Comparison of ENCODE assay signal across 8 cellular contexts in the genomic region with DNA sequence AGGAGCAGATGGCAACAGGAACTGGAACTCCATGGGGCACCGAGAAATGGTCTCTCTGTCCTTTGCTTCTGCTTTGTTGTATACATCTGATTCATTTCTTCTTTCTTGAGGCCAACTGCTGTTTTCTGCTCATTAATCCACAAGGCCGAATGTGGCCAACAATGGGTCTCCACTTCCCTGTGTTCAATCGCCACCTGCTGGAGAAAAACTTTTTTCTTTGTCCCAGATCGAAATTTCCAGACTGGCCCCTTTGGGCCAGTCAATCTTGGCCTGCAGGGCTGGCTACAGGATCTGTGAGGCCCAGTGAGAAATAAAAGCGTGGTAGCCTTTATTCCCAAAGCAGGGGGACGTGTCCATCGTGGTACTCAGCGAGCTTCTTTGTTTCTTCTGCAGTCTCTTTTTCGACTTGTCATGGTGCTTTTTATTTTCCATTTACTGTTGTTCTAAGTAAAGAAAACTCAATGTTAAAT. TPM values are rescaled to one million over a fixed set of nuclear protein-coding genes. Genes with fewer than 3 reads are reported as not detected.
DNase-seq lines count a peak whose midpoint lies in the region; ATAC-seq and TF ChIP-seq lines count a peak whose summit lies in the region.

No MANE protein-coding gene starts in this region.

- in situ Hi-C loops in KBM-7 (cut with MboI; ENCODE audit: low pct_unique_long_range_greater_than_20kb, low sequenced_read_pairs), result loop anchor here (25.0 kb wide), 2 partner anchors 333 to 367 kb away; no protein-coding TSS in a partner anchor

- no peak overlapping the region for H3K27ac Mint-ChIP-seq in activated T-cell treated with anti-CD3 and anti-CD28 coated beads, Interleukin-2, amount 50 U/mL, for 24 hours

- TF ChIP-seq CTCF in VCaP (conservative IDR thresholded peaks at IDR 0.05) (peak; percentile 86), fibroblast of the aortic adventitia (IDR thresholded peaks at IDR 0.05; ENCODE audit: insufficient read depth, low read length) (peak; percentile 63), psoas muscle (IDR thresholded peaks at IDR 0.05) (peak; percentile 33)

- intact Hi-C loops in psoas muscle (cut with DNase I), result loop anchor here (2.0 to 10.0 kb wide), 7 partner anchors 227 to 503 kb away; a partner anchor contains a TSS

- ATAC-seq in psoas muscle, result no peak
- ATAC-seq in GM18498 (IDR thresholded peaks at IDR 0.05; ENCODE audit: unreplicated experiment), result no peak

- no peaks in the 10 kb centered on the region for H3K4me1 ChIP-seq in psoas muscle

- no peaks in the 10 kb centered on the region for H3K27me3 Mint-ChIP-seq in activated T-cell treated with anti-CD3 and anti-CD28 coated beads, Interleukin-2, amount 50 U/mL, for 24 hours

- H3K27ac ChIP-seq in VCaP, result no peak overlapping the region; the same call in 1 of the 2 replicates
- H3K27ac ChIP-seq in psoas muscle, result no peak overlapping the region

- no peaks in the 10 kb centered on the region for H3K9me3 Mint-ChIP-seq in activated T-cell treated with anti-CD3 and anti-CD28 coated beads, Interleukin-2, amount 50 U/mL, for 24 hours

- WGBS in psoas muscle, 3 donors, result 57 to 60% (median 59%) methylated on average over 9 of the region's 9 CpGs

- H3K9me3 ChIP-seq in psoas muscle, result no peaks in the 10 kb centered on the region

- peaks cover 0 to 3% (median 0%) of the 10 kb centered on the region in 3 donors for H3K27me3 ChIP-seq in psoas muscle (ENCODE audit: insufficient read depth in 3 of 3, low read length in 2 of 3)

- no peaks in the 10 kb centered on the region for H3K4me1 Mint-ChIP-seq in activated T-cell treated with anti-CD3 and anti-CD28 coated beads, Interleukin-2, amount 50 U/mL, for 24 hours (ENCODE audit: low read depth)

- H3K4me3 ChIP-seq in fibroblast of the aortic adventitia (ENCODE audit: low read depth, low read length) (no peak overlapping the region), psoas muscle (no peak overlapping the region)

- DNase-seq in activated T-cell treated with anti-CD3 and anti-CD28 coated beads for 4 hours (peak; percentile 14), KBM-7 (peak; percentile 76), fibroblast of the aortic adventitia (ENCODE audit: low read depth) (peak; percentile 82), psoas muscle (no peak)
- DNase-seq in activated T-cell treated with anti-CD3 and anti-CD28 coated beads, Interleukin-2, amount 50 U/mL, for 24 hours, result no peak
- DNase-seq in effector CD4-positive, alpha-beta T cell, result no peak

- H3K36me3 ChIP-seq in psoas muscle (ENCODE audit: insufficient read depth in 1 of 2, low read depth in 1 of 2), result no peaks in the 10 kb centered on the region

- H3K36me3 Mint-ChIP-seq in activated T-cell treated with anti-CD3 and anti-CD28 coated beads, Interleukin-2, amount 50 U/mL, for 24 hours (ENCODE audit: low read depth), result no peaks in the 10 kb centered on the region

- H3K4me3 Mint-ChIP-seq in activated T-cell treated with anti-CD3 and anti-CD28 coated beads, Interleukin-2, amount 50 U/mL, for 24 hours, result no peak overlapping the region

RNA-seq across cellular contexts. Expression of a gene that starts 58.8 kb away (rescaled TPM):
- total RNA-seq in fibroblast of the aortic adventitia (ENCODE audit: low replicate concordance) (14.0 and 16.4 TPM in 2 replicates), psoas muscle (1 to 10 TPM; 4.3 to 5.5 (median 5.0) TPM)
- polyA plus RNA-seq in psoas muscle, result 1 to 10 TPM; 4.6 to 6.9 (median 5.2) TPM

Comparison
In these comparisons a context has a peak if more than half of its experiments do, and no peak if none do; other contexts are left out.
1. DNase-seq: peak in activated T-cell treated with anti-CD3 and anti-CD28 coated beads for 4 hours (single experiment), KBM-7 (single experiment) and fibroblast of the aortic adventitia (single experiment); none in activated T-cell treated with anti-CD3 and anti-CD28 coated beads, Interleukin-2, amount 50 U/mL, for 24 hours (single experiment), psoas muscle (0 of 2) and effector CD4-positive, alpha-beta T cell (single experiment).
2. CTCF ChIP-seq: peak in every context shown above with its lines; median percentile 86 in VCaP; 63 in fibroblast of the aortic adventitia; 33 in psoas muscle.